Comparison of ENCODE assay signal across 9 cellular contexts in genomic region chr12:14216405-14217294, GRCh38.
DNase-seq lines count a peak whose midpoint lies in the region; TF ChIP-seq lines count a peak whose summit lies in the region.
"Had no signal": no experiment of that assay in that cellular context is flagged by ENCODE, and none has a peak within 500 bp of the region (broad histone marks: within the 10 kb centered on the region; RNA-seq: fewer than 3 reads in every experiment).

No MANE protein-coding gene starts in this region.

- H3K27me3 ChIP-seq in MM.1S (replicated peaks; ENCODE audit: insufficient read depth, low read length) (no peaks in the 10 kb centered on the region), neuronal stem cell (ENCODE audit: control insufficient read depth in 3 of 3, insufficient read depth in 3 of 3, low read depth in 1 of 3, low read length in 3 of 3) (no peaks in the 10 kb centered on the region), HAP-1 (ENCODE audit: low read depth) (no peaks in the 10 kb centered on the region)

- H4K91ac ChIP-seq in neuronal stem cell (ENCODE audit: low read depth, low read length, poor library complexity), result no peak overlapping the region

- H2AFZ ChIP-seq in MM.1S (ENCODE audit: low read length) (peak overlapping the region; percentile 96), neuronal stem cell (ENCODE audit: low read length) (peak overlapping the region; percentile 85)

- H3K9ac ChIP-seq in MM.1S (ENCODE audit: low read length), result peak overlapping the region; percentile 48
- H3K9ac ChIP-seq in neuronal stem cell (ENCODE audit: low read depth, low read length, poor library complexity), result no peak overlapping the region

- H4K8ac ChIP-seq in neuronal stem cell (ENCODE audit: low read depth, low read length), result no peak overlapping the region

- WGBS in neuronal stem cell (ENCODE audit: extremely low coverage in 2 of 2, insufficient read length in 2 of 2, insufficient replicate concordance in 1 of 2), 2 donors, result no CpG with 5 or more reads among the region's 12 CpGs

- peaks cover 5% of the 10 kb centered on the region; the same call in 1 of the 2 replicates for H3K4me1 ChIP-seq in MM.1S (ENCODE audit: low read length)
- peaks cover 4 to 14% of the 10 kb centered on the region in 2 donors for H3K4me1 ChIP-seq in neuronal stem cell (ENCODE audit: control insufficient read depth in 2 of 2, insufficient read depth in 1 of 2, low read depth in 1 of 2, low read length in 2 of 2)
- H3K4me1 ChIP-seq in HAP-1, result no peaks in the 10 kb centered on the region

- H3K27ac ChIP-seq in MM.1S (ENCODE audit: low read length) (peak overlapping the region; percentile 16; the same call in 1 of the 2 replicates), coronary artery (no peak overlapping the region), neuronal stem cell (replicated peaks; ENCODE audit: low read length) (no peak overlapping the region)

- no peak overlapping the region for H2BK15ac ChIP-seq in neuronal stem cell (ENCODE audit: low read length)

- no peak overlapping the region for H2BK12ac ChIP-seq in neuronal stem cell (ENCODE audit: low read length)

- no peaks in the 10 kb centered on the region for H3K9me2 ChIP-seq in MM.1S (replicated peaks; ENCODE audit: insufficient read depth, low read length)

- H3K4me3 ChIP-seq in MM.1S (ENCODE audit: low read length) (peak overlapping the region; percentile 43), coronary artery (peak overlapping the region; percentile 40), neuronal stem cell (ENCODE audit: low read length in 2 of 2) (no peak overlapping the region), HAP-1 (no peak overlapping the region)

- H3K9me3 ChIP-seq in MM.1S (replicated peaks; ENCODE audit: insufficient read depth, low read length) (no peaks in the 10 kb centered on the region), neuronal stem cell (replicated peaks in 1 of 2; ENCODE audit: control insufficient read depth in 2 of 2, insufficient read depth in 1 of 2, low read depth in 1 of 2, low read length in 2 of 2) (no peaks in the 10 kb centered on the region), HAP-1 (no peaks in the 10 kb centered on the region)

- H3K79me2 ChIP-seq in MM.1S (ENCODE audit: low read length), result no peaks in the 10 kb centered on the region

- in situ Hi-C loops in HAP-1 (cut with MboI; ENCODE audit: low sequenced_read_pairs), result no loop called here

- H3K4ac ChIP-seq in neuronal stem cell (ENCODE audit: low read length), result no peak overlapping the region

- no peak overlapping the region for H3K23ac ChIP-seq in neuronal stem cell (ENCODE audit: low read depth, low read length, poor library complexity)

- H2BK5ac ChIP-seq in neuronal stem cell (ENCODE audit: low read length), result no peak overlapping the region

- no peak overlapping the region for H2BK120ac ChIP-seq in neuronal stem cell (ENCODE audit: low read depth, low read length)

- H3K36me3 ChIP-seq in MM.1S (replicated peaks; ENCODE audit: insufficient read depth, low read length) (no peaks in the 10 kb centered on the region), neuronal stem cell (replicated peaks in 1 of 2; ENCODE audit: control insufficient read depth in 2 of 2, insufficient read depth in 2 of 2, low read length in 2 of 2) (no peaks in the 10 kb centered on the region), HAP-1 (replicated peaks) (no peaks in the 10 kb centered on the region)

- H3F3A ChIP-seq in MM.1S (ENCODE audit: insufficient read depth, low read length), result no peaks in the 10 kb centered on the region

- no peak for TF ChIP-seq CTCF in MM.1S (IDR thresholded peaks at IDR 0.05; ENCODE audit: low read length)
- no peak for TF ChIP-seq CTCF in coronary artery (IDR thresholded peaks at IDR 0.05)

- H3K18ac ChIP-seq in neuronal stem cell (ENCODE audit: low read length), result no peak overlapping the region

- H3K14ac ChIP-seq in neuronal stem cell (ENCODE audit: low read length), result no peak overlapping the region

- peak overlapping the region; percentile 87 for H3K4me2 ChIP-seq in MM.1S (ENCODE audit: low read depth, low read length)
- H3K4me2 ChIP-seq in neuronal stem cell (ENCODE audit: insufficient read depth, low read length, poor library complexity, severe bottlenecking), result no peak overlapping the region

- no peaks in the 10 kb centered on the region for H3K79me1 ChIP-seq in neuronal stem cell (ENCODE audit: low read depth, low read length)

- no peaks in the 10 kb centered on the region for H4K20me1 ChIP-seq in MM.1S (ENCODE audit: insufficient read depth, low read length)

- peak; percentile 36 for DNase-seq in ELR (ENCODE audit: low read depth)
- peak; percentile 37 for DNase-seq in MM.1S
- no peak for DNase-seq in coronary artery (ENCODE audit: low spot score)
- DNase-seq in neuronal stem cell (ENCODE audit: low spot score), result no peak
- no peak for DNase-seq in kidney glomerular epithelial cell (lab: John Stamatoyannopoulos, UW)
- DNase-seq in HAP-1 (ENCODE audit: low spot score in 2 of 2), result no peak
- DNase-seq in NCI-H187 (lab: John Stamatoyannopoulos, UW), result no peak
- no peak for DNase-seq in putamen (ENCODE audit: low spot score)
- DNase-seq: NCI-H2081 treated with DMSO at 0.1 percent for 48 hours had no signal

- H2AK5ac ChIP-seq in neuronal stem cell (ENCODE audit: low read depth, low read length), result no peak overlapping the region

Comparison
In these comparisons a context has a peak if more than half of its experiments do, and no peak if none do; other contexts are left out.
1. DNase-seq: peak in ELR (single experiment) and MM.1S (single experiment); none in coronary artery (single experiment), neuronal stem cell (single experiment), kidney glomerular epithelial cell (single experiment), HAP-1 (0 of 2), NCI-H187 (0 of 2) and putamen (single experiment).
2. H3K4me3 ChIP-seq: peak in MM.1S (single experiment) and coronary artery (single experiment); none in neuronal stem cell (0 of 2) and HAP-1 (single experiment).